ENCODE assay signal across 24 cellular contexts in the genomic region with DNA sequence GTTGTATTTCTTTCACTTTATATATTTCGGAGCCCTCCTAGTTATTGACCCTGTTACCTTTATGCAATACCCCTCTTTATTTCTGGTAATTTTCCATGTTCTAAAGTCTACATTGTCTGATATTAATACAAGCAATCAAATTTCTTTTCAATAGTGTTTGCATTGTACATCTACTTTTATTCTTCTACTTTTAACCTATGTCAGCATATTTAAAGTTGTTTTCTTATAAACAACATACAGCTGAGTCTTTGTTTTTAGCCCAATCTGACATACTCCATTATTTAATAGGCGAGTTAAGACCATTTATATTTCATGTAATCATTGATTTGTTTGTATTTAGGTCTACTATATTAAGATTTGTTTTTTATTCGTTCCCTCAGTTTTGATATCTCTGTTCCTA.
A peak's percentile ranks its signal among the peaks of the same experiment; 100 is the strongest.
DNase-seq lines count a peak whose midpoint lies in the region; ATAC-seq, FAIRE-seq and TF ChIP-seq lines count a peak whose summit lies in the region.
"Had no signal": no experiment of that assay in that cellular context is flagged by ENCODE, and none has a peak within 500 bp of the region (broad histone marks: within the 10 kb centered on the region; RNA-seq: fewer than 3 reads in every experiment).

No MANE protein-coding gene starts in this region.

- no peaks in the 10 kb centered on the region for H3K23me2 ChIP-seq in H1 (ENCODE audit: low read depth, low read length)

- H4K20me1 ChIP-seq in IMR-90 (ENCODE audit: insufficient read depth, low read length) (no peaks in the 10 kb centered on the region), H1 (replicated peaks in 1 of 2; ENCODE audit: control insufficient read depth in 1 of 2, insufficient read depth in 2 of 2, low read length in 2 of 2) (no peaks in the 10 kb centered on the region)
- H4K20me1 ChIP-seq: BLaER1 had no signal

- H2AK5ac ChIP-seq in IMR-90 (ENCODE audit: low read depth, low read length) (no peak overlapping the region), H1 (ENCODE audit: low read depth, low read length) (no peak overlapping the region)

- POLR2A ChIA-PET in A549 (lab: Yijun Ruan, JAX), result no interaction called here
- POLR2A ChIA-PET in IMR-90 (lab: Charles Lee; ENCODE audit: unreplicated experiment), result no interaction called here
- POLR2A ChIA-PET in H1 (lab: Charles Lee; ENCODE audit: partially characterized antibody), result no interaction called here
- POLR2A ChIA-PET in activated CD8-positive, alpha-beta T cell treated with anti-CD3 and anti-CD28 coated beads, Interleukin-2, amount 10 ng/mL, durations not matched to agents 7 days and 5 days (lab: Charles Lee), result no interaction called here

- no peak overlapping the region for H2AFZ ChIP-seq in IMR-90 (replicated peaks; ENCODE audit: low read length, poor library complexity)
- H2AFZ ChIP-seq in H1 (ENCODE audit: low read length), result no peak overlapping the region

- H3K56ac ChIP-seq in IMR-90 (ENCODE audit: extremely low read depth, insufficient read depth, low read length) (no peak overlapping the region), H1 (replicated peaks; ENCODE audit: insufficient read length, low read depth, low read length) (no peak overlapping the region)

- H3K79me1 ChIP-seq in IMR-90 (ENCODE audit: low read depth in 1 of 2, low read length in 2 of 2) (no peaks in the 10 kb centered on the region), H1 (ENCODE audit: low read depth, low read length) (no peaks in the 10 kb centered on the region)

- no peaks in the 10 kb centered on the region for H3K36me3 Mint-ChIP-seq in activated CD8-positive, alpha-beta T cell treated with anti-CD3 and anti-CD28 coated beads, Interleukin-2, amount 10 ng/mL, durations not matched to agents 7 days and 5 days (ENCODE audit: low read depth)
- H3K36me3 Mint-ChIP-seq: CD14-positive monocyte; CD4-positive, alpha-beta memory T cell; CD4-positive, CD25-positive, alpha-beta regulatory T cell; CD8-positive, alpha-beta memory T cell had no signal

- peak; percentile 23 for FAIRE-seq in A204.1 (lab: Jason Lieb, UNC)
- FAIRE-seq in A549 (lab: Jason Lieb, UNC), result no peak
- no peak for FAIRE-seq in H1 (lab: Jason Lieb, UNC)
- no peak for FAIRE-seq in GM12892 (lab: Jason Lieb, UNC)
- FAIRE-seq: GM12878, GM19239 had no signal

- intact Hi-C loops in IMR-90 (cut with micrococcal nuclease), result no loop called here

- no peak overlapping the region for H2BK20ac ChIP-seq in IMR-90 (ENCODE audit: low read depth, low read length)
- H2BK20ac ChIP-seq in H1 (ENCODE audit: low read length), result no peak overlapping the region

- H3K4me3 ChIP-seq in A549 (no peak overlapping the region), IMR-90 (ENCODE audit: insufficient read depth, low read depth, low read length) (no peak overlapping the region), H1 (ENCODE audit: extremely low read depth in 1 of 4, insufficient read depth in 2 of 4, low read depth in 3 of 4, low read length in 4 of 4) (no peak overlapping the region), H7 (ENCODE audit: insufficient read depth, low read depth, low read length) (no peak overlapping the region)
- H3K4me3 ChIP-seq: BLaER1, GM12878 had no signal

- dilution Hi-C loops in IMR-90 (cut with HindIII; ENCODE audit: low sequenced_read_pairs, unreplicated experiment), result no loop called here

- no peak for ATAC-seq in A549
- ATAC-seq in IMR-90 (ENCODE audit: low read depth), result no peak
- ATAC-seq in activated CD8-positive, alpha-beta T cell treated with anti-CD3 and anti-CD28 coated beads, Interleukin-2, amount 10 ng/mL, durations not matched to agents 7 days and 5 days, result no peak
- ATAC-seq: GM12878 had no signal

- H3K18ac ChIP-seq in IMR-90 (ENCODE audit: low read depth, low read length), result no peak overlapping the region
- H3K18ac ChIP-seq in H1 (ENCODE audit: extremely low read depth, low read length), result no peak overlapping the region

- no peaks in the 10 kb centered on the region for H3K4me1 Mint-ChIP-seq in activated CD8-positive, alpha-beta T cell treated with anti-CD3 and anti-CD28 coated beads, Interleukin-2, amount 10 ng/mL, durations not matched to agents 7 days and 5 days (ENCODE audit: low read depth)
- H3K4me1 Mint-ChIP-seq: CD14-positive monocyte; CD4-positive, alpha-beta memory T cell; CD4-positive, CD25-positive, alpha-beta regulatory T cell; CD8-positive, alpha-beta memory T cell had no signal

- H3K27me3 ChIP-seq in IMR-90 (ENCODE audit: control insufficient read depth, insufficient read depth, low read length), result no peaks in the 10 kb centered on the region
- no peaks in the 10 kb centered on the region; a peak in 1 of 7 replicates for H3K27me3 ChIP-seq in H1 (replicated peaks in 1 of 4; ENCODE audit: control insufficient read depth in 3 of 4, extremely low read depth in 1 of 4, insufficient read depth in 3 of 4, low read length in 3 of 4)
- H3K27me3 ChIP-seq in H7 (ENCODE audit: control insufficient read depth, insufficient read depth, low read length), result no peaks in the 10 kb centered on the region
- H3K27me3 ChIP-seq: BLaER1 had no signal

- H2BK15ac ChIP-seq in IMR-90 (ENCODE audit: low read depth, low read length), result no peak overlapping the region
- no peak overlapping the region for H2BK15ac ChIP-seq in H1 (ENCODE audit: low read length)

- no peaks in the 10 kb centered on the region for H3K9me3 ChIP-seq in A549
- H3K9me3 ChIP-seq in IMR-90 (ENCODE audit: control insufficient read depth, insufficient read depth, low read length), result peaks cover 14% of the 10 kb centered on the region
- H3K9me3 ChIP-seq in H1 (ENCODE audit: insufficient read depth in 2 of 2, low read depth in 1 of 2, low read length in 1 of 2), result no peaks in the 10 kb centered on the region
- H3K9me3 ChIP-seq: BE2C, BLaER1 had no signal

- H3K23ac ChIP-seq in IMR-90 (ENCODE audit: low read depth, low read length) (no peak overlapping the region), H1 (ENCODE audit: insufficient read length) (no peak overlapping the region)

- no peak overlapping the region for H2BK12ac ChIP-seq in H1 (ENCODE audit: low read depth, low read length)

- no peaks in the 10 kb centered on the region for H3K9me1 ChIP-seq in IMR-90 (ENCODE audit: insufficient read depth, low read length)

- H3K27me3 Mint-ChIP-seq in activated CD8-positive, alpha-beta T cell treated with anti-CD3 and anti-CD28 coated beads, Interleukin-2, amount 10 ng/mL, durations not matched to agents 7 days and 5 days (ENCODE audit: low read depth), result peaks cover 4% of the 10 kb centered on the region

- H4K5ac ChIP-seq in IMR-90 (ENCODE audit: low read depth, low read length) (no peak overlapping the region), H1 (ENCODE audit: insufficient read length, low read depth, low read length) (no peak overlapping the region)

- H3K36me3 ChIP-seq in IMR-90 (ENCODE audit: control insufficient read depth, insufficient read depth, low read length) (no peaks in the 10 kb centered on the region), H1 (ENCODE audit: control insufficient read depth in 2 of 4, insufficient read depth in 4 of 4, low read length in 3 of 4) (no peaks in the 10 kb centered on the region), H7 (replicated peaks; ENCODE audit: control insufficient read depth, insufficient read depth, low read length) (no peaks in the 10 kb centered on the region)
- H3K36me3 ChIP-seq: BE2C, BLaER1 had no signal

- no peak for TF ChIP-seq EP300 in A549 (IDR thresholded peaks at IDR 0.05)
- TF ChIP-seq EP300 in H1 (IDR thresholded peaks at IDR 0.05; ENCODE audit: borderline replicate concordance in 1 of 2, low read depth in 2 of 2, low read length in 2 of 2), result no peak

- H3K4me2 ChIP-seq in A549, result no peak overlapping the region
- H3K4me2 ChIP-seq in IMR-90 (ENCODE audit: low read depth, low read length), result no peak overlapping the region
- H3K4me2 ChIP-seq in H1 (ENCODE audit: insufficient read depth in 1 of 2, low read depth in 2 of 2, low read length in 2 of 2), result no peak overlapping the region
- H3K4me2 ChIP-seq: BLaER1 had no signal

- 2% methylated on average over 3 of the region's 3 CpGs for WGBS in A549 (ENCODE audit: missing lambda C conversion rate)
- WGBS in IMR-90 (ENCODE audit: extremely low coverage in 2 of 2, insufficient read length in 1 of 2), 2 experiments, result no CpG with 5 or more reads among the region's 3 CpGs
- 82% methylated on average over 3 of the region's 3 CpGs; no CpG with 5 or more reads in 1 of the 2 experiments for WGBS in H1 (ENCODE audit: extremely low coverage in 1 of 2, insufficient coverage in 1 of 2, insufficient read length in 1 of 2, insufficient replicate concordance in 2 of 2, low coverage in 1 of 2, low lambda C conversion rate in 2 of 2, missing lambda C conversion rate in 1 of 2), 2 experiments

- no peak overlapping the region for H2AK9ac ChIP-seq in IMR-90 (replicated peaks; ENCODE audit: low read depth, low read length, poor library complexity)

- BruUV-seq in IMR-90 (replicated peaks; lab: Mats Ljungman, UMichigan), result no TSS peak

- CTCF ChIA-PET in A549 (lab: Yijun Ruan, JAX) (no interaction called here), IMR-90 (lab: Yijun Ruan, JAX) (no interaction called here), H1 (lab: Charles Lee; ENCODE audit: partially characterized antibody) (no interaction called here)
- CTCF ChIA-PET in activated CD8-positive, alpha-beta T cell treated with anti-CD3 and anti-CD28 coated beads, Interleukin-2, amount 10 ng/mL, durations not matched to agents 7 days and 5 days (lab: Charles Lee), result no interaction called here

- TF ChIP-seq RAD21 in A549 (conservative IDR thresholded peaks at IDR 0.05 in 1 of 2, IDR thresholded peaks at IDR 0.05 in 1 of 2) (no peak), IMR-90 (IDR thresholded peaks at IDR 0.05; ENCODE audit: low read length) (no peak), H1 (IDR thresholded peaks at IDR 0.05 in 1 of 2, conservative IDR thresholded peaks at IDR 0.05 in 1 of 2; ENCODE audit: low read depth in 2 of 2, low read length in 2 of 2) (no peak)

- in situ Hi-C loops in IMR-90 (cut with MboI; ENCODE audit: low sequenced_read_pairs), result no loop called here

- H3K4me1 ChIP-seq in A549 (no peaks in the 10 kb centered on the region), IMR-90 (ENCODE audit: control insufficient read depth, insufficient read depth, low read length) (no peaks in the 10 kb centered on the region), H1 (replicated peaks in 1 of 4; ENCODE audit: control insufficient read depth in 3 of 4, insufficient read depth in 4 of 4, low read length in 3 of 4) (no peaks in the 10 kb centered on the region)
- H3K4me1 ChIP-seq: BE2C, BLaER1 had no signal

- H3K4ac ChIP-seq in IMR-90 (ENCODE audit: low read depth, low read length) (no peak overlapping the region), H1 (replicated peaks; ENCODE audit: insufficient read length, low read depth, low read length) (no peak overlapping the region)

- TF ChIP-seq CTCF in A549 (IDR thresholded peaks at IDR 0.05) (no peak), IMR-90 (conservative IDR thresholded peaks at IDR 0.05; ENCODE audit: low read depth, low read length) (no peak), H1 (IDR thresholded peaks at IDR 0.05; ENCODE audit: control extremely low read depth in 1 of 3, insufficient read depth in 1 of 3, low read depth in 1 of 3, low read length in 3 of 3) (no peak)

- H3K27ac ChIP-seq in A549 (no peak overlapping the region), IMR-90 (ENCODE audit: insufficient read depth, low read length) (no peak overlapping the region), H1 (ENCODE audit: low read depth, low read length) (no peak overlapping the region)
- H3K27ac ChIP-seq: BLaER1 had no signal

- no peak overlapping the region for H4K8ac ChIP-seq in IMR-90 (ENCODE audit: low read depth in 2 of 2, low read length in 2 of 2)
- no peak overlapping the region for H4K8ac ChIP-seq in H1 (ENCODE audit: extremely low read depth, insufficient read depth, low read length)

- H3K4me3 Mint-ChIP-seq in activated CD8-positive, alpha-beta T cell treated with anti-CD3 and anti-CD28 coated beads, Interleukin-2, amount 10 ng/mL, durations not matched to agents 7 days and 5 days, result no peak overlapping the region
- H3K4me3 Mint-ChIP-seq: CD14-positive monocyte; CD4-positive, alpha-beta memory T cell; CD4-positive, CD25-positive, alpha-beta regulatory T cell; CD8-positive, alpha-beta memory T cell had no signal

- H3K14ac ChIP-seq in IMR-90 (replicated peaks; ENCODE audit: low read depth, low read length) (no peak overlapping the region), H1 (ENCODE audit: insufficient read length) (no peak overlapping the region)

- no peaks in the 10 kb centered on the region for H3K79me2 ChIP-seq in H1 (ENCODE audit: control insufficient read depth in 1 of 2, insufficient read depth in 2 of 2, low read length in 2 of 2)

- H3K9ac ChIP-seq in IMR-90 (ENCODE audit: low read depth, low read length), result no peak overlapping the region
- H3K9ac ChIP-seq in H1 (replicated peaks in 1 of 4; ENCODE audit: extremely low read depth in 1 of 4, low read depth in 3 of 4, low read length in 3 of 4), result no peak overlapping the region
- H3K9ac ChIP-seq: BLaER1 had no signal

- no peak overlapping the region for H3K27ac Mint-ChIP-seq in activated CD8-positive, alpha-beta T cell treated with anti-CD3 and anti-CD28 coated beads, Interleukin-2, amount 10 ng/mL, durations not matched to agents 7 days and 5 days
- H3K27ac Mint-ChIP-seq: CD14-positive monocyte; CD4-positive, alpha-beta memory T cell; CD4-positive, CD25-positive, alpha-beta regulatory T cell; CD8-positive, alpha-beta memory T cell had no signal

- no peak for DNase-seq in A549 (ENCODE audit: low read depth in 1 of 2, low spot score in 1 of 2)
- DNase-seq in IMR-90, result no peak
- DNase-seq in H1 (ENCODE audit: low read depth in 1 of 2, low spot score in 2 of 2), result no peak
- DNase-seq in GM12892 (ENCODE audit: insufficient read length), result no peak
- no peak for DNase-seq in DMS53 (lab: John Stamatoyannopoulos, UW)
- DNase-seq in activated CD8-positive, alpha-beta T cell treated with anti-CD3 and anti-CD28 coated beads, Interleukin-2, amount 10 ng/mL, durations not matched to agents 7 days and 5 days, result no peak
- no peak for DNase-seq in H7
- DNase-seq: 8988T; ACHN; BE2C; C1 segment of cervical spinal cord; CD4-positive, alpha-beta memory T cell; CD4-positive, CD25-positive, alpha-beta regulatory T cell; CD8-positive, alpha-beta memory T cell; COR-L47; DMS 273 treated with DMSO at 0.1 percent for 48 hours; DMS153; DMS79 treated with DMSO at 0.1 percent for 48 hours; GDM1 had no signal

- TF ChIP-seq POLR2A in A549 (IDR thresholded peaks at IDR 0.05; ENCODE audit: low read length) (no peak), IMR-90 (IDR thresholded peaks at IDR 0.05; ENCODE audit: low read depth, low read length) (no peak), H1 (IDR thresholded peaks at IDR 0.05; ENCODE audit: control extremely low read depth in 1 of 2, low read depth in 2 of 2, low read length in 2 of 2) (no peak), GM12892 (IDR thresholded peaks at IDR 0.05; ENCODE audit: low read depth, low read length) (no peak)

- no peak overlapping the region for H4K91ac ChIP-seq in IMR-90 (ENCODE audit: insufficient read depth, low read depth, low read length)
- H4K91ac ChIP-seq in H1 (replicated peaks; ENCODE audit: insufficient read length, low read length), result no peak overlapping the region

- H2BK120ac ChIP-seq in IMR-90 (ENCODE audit: low read depth, low read length) (no peak overlapping the region), H1 (replicated peaks; ENCODE audit: low read depth, low read length) (no peak overlapping the region)

- H3K9me3 Mint-ChIP-seq in activated CD8-positive, alpha-beta T cell treated with anti-CD3 and anti-CD28 coated beads, Interleukin-2, amount 10 ng/mL, durations not matched to agents 7 days and 5 days (ENCODE audit: insufficient read depth), result no peaks in the 10 kb centered on the region
- H3K9me3 Mint-ChIP-seq: CD4-positive, alpha-beta memory T cell; CD4-positive, CD25-positive, alpha-beta regulatory T cell; CD8-positive, alpha-beta memory T cell had no signal

- no peak overlapping the region for H2BK5ac ChIP-seq in IMR-90 (ENCODE audit: low read depth, low read length, poor library complexity, severe bottlenecking)
- no peak overlapping the region for H2BK5ac ChIP-seq in H1 (ENCODE audit: low read depth, low read length)
